In the genomic region with DNA sequence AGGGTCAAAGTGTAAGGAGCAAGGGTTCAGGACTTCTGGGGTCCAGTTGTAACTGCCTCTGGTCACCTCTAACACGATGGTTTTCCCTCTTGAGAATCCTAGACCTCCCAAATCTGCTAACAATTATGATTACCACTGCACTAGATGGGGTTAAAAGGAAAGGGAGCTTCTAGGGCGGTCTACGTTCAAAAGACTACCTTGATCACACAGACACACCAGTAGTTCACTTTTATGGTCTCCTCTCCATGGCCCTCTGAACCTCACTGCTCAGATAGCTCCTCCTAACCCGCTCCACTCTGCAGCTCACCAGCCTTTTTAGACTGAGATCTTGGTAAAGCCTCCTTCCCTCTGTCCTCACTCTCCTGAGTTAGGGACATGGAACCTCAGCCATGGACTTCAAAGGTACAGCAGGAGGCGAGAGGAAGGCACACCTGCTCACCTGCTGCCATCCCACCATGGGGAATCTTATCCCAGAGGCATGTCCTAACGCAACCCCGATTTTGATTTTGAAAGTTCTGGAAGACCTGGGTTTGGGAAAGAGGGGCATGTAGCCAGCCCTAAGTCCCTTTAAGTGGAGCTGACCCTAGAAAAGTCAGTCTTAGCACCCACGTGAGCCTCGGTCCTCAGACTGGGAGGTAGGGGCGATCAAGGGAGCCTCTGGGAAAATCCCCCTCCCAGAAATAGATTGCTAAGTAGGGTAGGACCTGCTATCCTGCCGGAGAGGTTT, we compare ENCODE assay signal across 8 cellular contexts. TPM values are rescaled to one million over a fixed set of nuclear protein-coding genes. Genes with fewer than 3 reads are reported as not detected.
DNase-seq lines count a peak whose midpoint lies in the region; ATAC-seq and TF ChIP-seq lines count a peak whose summit lies in the region.

No MANE protein-coding gene starts in this region.

- H3K4me3 Mint-ChIP-seq in Calu3 (ENCODE audit: low read depth, unreplicated experiment): peak overlapping the region; percentile 56

- H3K79me2 ChIP-seq in trophoblast cell (ENCODE audit: control insufficient read depth, insufficient read depth, low read length, poor library complexity): no peaks in the 10 kb centered on the region

- no peak overlapping the region for H4K12ac ChIP-seq in trophoblast cell (ENCODE audit: low read depth, low read length)

- peak overlapping the region; percentile 43 for H3K18ac ChIP-seq in trophoblast cell (ENCODE audit: low read length)

- TF ChIP-seq CTCF in Calu3 (IDR thresholded peaks at IDR 0.05; ENCODE audit: unreplicated experiment): no peak
- TF ChIP-seq CTCF in epithelial cell of proximal tubule (conservative IDR thresholded peaks at IDR 0.05; ENCODE audit: low read depth, low read length): no peak

- ATAC-seq in GM19395 (IDR thresholded peaks at IDR 0.05; ENCODE audit: unreplicated experiment): no peak
- ATAC-seq in HG02678 (IDR thresholded peaks at IDR 0.05; ENCODE audit: unreplicated experiment): no peak

- no peak overlapping the region for H2BK5ac ChIP-seq in trophoblast cell (ENCODE audit: low read depth, low read length, poor library complexity)

- peak overlapping the region; percentile 18 for H2BK120ac ChIP-seq in trophoblast cell (ENCODE audit: insufficient read depth, low read length, poor library complexity)

- no peak overlapping the region for H2BK12ac ChIP-seq in trophoblast cell (ENCODE audit: low read length)

- no peak overlapping the region for H3K27ac Mint-ChIP-seq in Calu3 (ENCODE audit: unreplicated experiment)

- no peaks in the 10 kb centered on the region for H3K27me3 ChIP-seq in NT2/D1 (ENCODE audit: insufficient read depth, insufficient read length)
- no peaks in the 10 kb centered on the region for H3K27me3 ChIP-seq in trophoblast cell (ENCODE audit: insufficient read depth, low read length)

- intact Hi-C loops in Calu3 (cut with micrococcal nuclease; ENCODE audit: unreplicated experiment) (loop anchor here (2.0 kb wide), 1 partner anchor 82 kb away; no protein-coding TSS in a partner anchor), head of caudate nucleus (cut with DNase I) (loop anchor here (2.0 kb wide), 1 partner anchor 80 kb away; no protein-coding TSS in a partner anchor)

- no peak overlapping the region for H3K4ac ChIP-seq in trophoblast cell (ENCODE audit: low read depth, low read length)

- peaks cover 16% of the 10 kb centered on the region for H3K4me1 ChIP-seq in NT2/D1 (ENCODE audit: insufficient read depth, insufficient read length)
- peaks cover under 1 to 17% of the 10 kb centered on the region in 2 experiments for H3K4me1 ChIP-seq in trophoblast cell (ENCODE audit: control insufficient read depth in 1 of 2, insufficient read depth in 2 of 2, low read length in 2 of 2)

- H3K9ac ChIP-seq in NT2/D1 (ENCODE audit: insufficient read length, low read depth) (peak overlapping the region; percentile 67), trophoblast cell (ENCODE audit: low read length) (no peak overlapping the region)

- CTCF ChIA-PET in Calu3 (lab: Charles Lee): interaction anchor here (1.1 kb wide), 1 partner anchor 82 kb away, joined by 3 read pairs; no protein-coding TSS in a partner anchor

- H3K36me3 ChIP-seq in NT2/D1 (ENCODE audit: insufficient read depth, insufficient read length, low read length): peaks cover 16% of the 10 kb centered on the region
- H3K36me3 ChIP-seq in trophoblast cell (ENCODE audit: control insufficient read depth in 1 of 2, insufficient read depth in 2 of 2, low read length in 2 of 2): peaks cover 3% of the 10 kb centered on the region in 2 experiments

- no peak overlapping the region for H4K91ac ChIP-seq in trophoblast cell (ENCODE audit: low read depth, low read length)

- H3K4me1 Mint-ChIP-seq in Calu3 (ENCODE audit: low read depth, unreplicated experiment): peaks cover 22% of the 10 kb centered on the region

- no peak overlapping the region for H2AK5ac ChIP-seq in trophoblast cell (ENCODE audit: low read length)

- H3K36me3 Mint-ChIP-seq in Calu3 (ENCODE audit: insufficient read depth, unreplicated experiment): peaks cover 34% of the 10 kb centered on the region

- no peak overlapping the region for H2AFZ ChIP-seq in trophoblast cell (ENCODE audit: insufficient read depth, low read length, poor library complexity)

- H3K27me3 Mint-ChIP-seq in Calu3 (ENCODE audit: unreplicated experiment): no peaks in the 10 kb centered on the region

- no peak overlapping the region for H3K27ac ChIP-seq in trophoblast cell (ENCODE audit: low read depth, low read length)

- peak overlapping the region; percentile 27 for H3K4me3 ChIP-seq in NT2/D1 (ENCODE audit: insufficient read length, low read depth)
- H3K4me3 ChIP-seq in epithelial cell of proximal tubule (ENCODE audit: low read depth, low read length): peak overlapping the region; percentile 37
- no peak overlapping the region for H3K4me3 ChIP-seq in trophoblast cell (ENCODE audit: low read depth, low read length)

- peak overlapping the region; percentile 13 for H4K8ac ChIP-seq in trophoblast cell (ENCODE audit: low read depth, low read length)

- H3K9me3 ChIP-seq in NT2/D1 (ENCODE audit: insufficient read depth, low read length): no peaks in the 10 kb centered on the region; the same call in 1 of the 2 replicates
- no peaks in the 10 kb centered on the region for H3K9me3 ChIP-seq in trophoblast cell (ENCODE audit: insufficient read depth, low read depth, low read length)

- H3K23ac ChIP-seq in trophoblast cell (ENCODE audit: low read length): no peak overlapping the region

- no peaks in the 10 kb centered on the region for H3K79me1 ChIP-seq in trophoblast cell (ENCODE audit: low read length)

- BruUV-seq in Calu3 (replicated peaks; lab: Mats Ljungman, UMichigan): no TSS peak

- DNase-seq in Calu3 (no peak), NT2/D1 (ENCODE audit: low read depth, low spot score) (no peak), epithelial cell of proximal tubule (ENCODE audit: low read depth) (no peak), trophoblast cell (peak in 1 of 2 donors; percentile 24), COLO668 (lab: John Stamatoyannopoulos, UW; ENCODE audit: unreplicated experiment) (no peak), head of caudate nucleus (no peak)

- WGBS in trophoblast cell (ENCODE audit: extremely low coverage, insufficient coverage, insufficient read length): no CpG with 5 or more reads among the region's 11 CpGs

- no peak overlapping the region for H3K14ac ChIP-seq in trophoblast cell (ENCODE audit: low read length)

- H3K4me2 ChIP-seq in trophoblast cell (ENCODE audit: low read length): peak overlapping the region; percentile 44

- no peaks in the 10 kb centered on the region for H3K9me3 Mint-ChIP-seq in Calu3 (ENCODE audit: low read depth, unreplicated experiment)

RNA-seq across cellular contexts. Expression of a gene that starts 1.4 kb away (rescaled TPM):
- total RNA-seq in Calu3 (2022) (18.5 and 20.3 TPM in 2 replicates), epithelial cell of proximal tubule (11.2 and 18.6 TPM in 2 replicates)
- 11.7 and 12.0 TPM in 2 replicates for polyA plus RNA-seq in trophoblast cell (2013)

RNA-seq across cellular contexts. Expression of a gene that starts 3.8 kb away (rescaled TPM):
- total RNA-seq in Calu3 (2022) (0.24 TPM in 1 of 2 replicates, not detected in the other), epithelial cell of proximal tubule (0.43 TPM in 1 of 2 replicates, not detected in the other)
- 0.54 and 0.62 TPM in 2 replicates for polyA plus RNA-seq in trophoblast cell (2013)

RNA-seq across cellular contexts. Expression of a gene that starts 26.9 kb away (rescaled TPM):
- 15.0 and 16.8 TPM in 2 replicates for total RNA-seq in Calu3 (2022)
- 24.2 and 42.7 TPM in 2 replicates for total RNA-seq in epithelial cell of proximal tubule
- 26.0 and 26.5 TPM in 2 replicates for polyA plus RNA-seq in trophoblast cell (2013)

RNA-seq across cellular contexts. Expression of a gene that starts 39.4 kb away (rescaled TPM):
- total RNA-seq in Calu3 (2022): not detected in 2 replicates
- not detected in 2 replicates for total RNA-seq in epithelial cell of proximal tubule
- polyA plus RNA-seq in trophoblast cell (2013): not detected in 2 replicates

RNA-seq across cellular contexts. Expression of a gene that starts 54.9 kb away (rescaled TPM):
- total RNA-seq in Calu3 (2022) (not detected in 2 replicates), epithelial cell of proximal tubule (0.86 TPM in 1 of 2 replicates, not detected in the other)
- 0.38 and 0.49 TPM in 2 replicates for polyA plus RNA-seq in trophoblast cell (2013)
